Comparison of ENCODE assay signal across 21 cellular contexts in genomic region chr2:109142416-109143210, GRCh38. TPM values are rescaled to one million over a fixed set of nuclear protein-coding genes. Genes with fewer than 3 reads are reported as not detected.
DNase-seq lines count a peak whose midpoint lies in the region; ATAC-seq and TF ChIP-seq lines count a peak whose summit lies in the region.
"Had no signal": no experiment of that assay in that cellular context is flagged by ENCODE, and none has a peak within 500 bp of the region (broad histone marks: within the 10 kb centered on the region; RNA-seq: fewer than 3 reads in every experiment).

No MANE protein-coding gene starts in this region.

- in situ Hi-C loops in GM13977 (cut with MboI; ENCODE audit: low pct_unique_long_range_greater_than_20kb, low sequenced_read_pairs, unreplicated experiment), result no loop called here

- H3K9me3 ChIP-seq in CD4-positive, alpha-beta T cell (ENCODE audit: control insufficient read depth, low read length), result no peaks in the 10 kb centered on the region
- H3K9me3 ChIP-seq in MM.1S (replicated peaks; ENCODE audit: insufficient read depth, low read length) (no peaks in the 10 kb centered on the region), neuronal stem cell (replicated peaks in 1 of 2; ENCODE audit: control insufficient read depth in 2 of 2, insufficient read depth in 1 of 2, low read depth in 1 of 2, low read length in 2 of 2) (peaks cover 0 to 2% of the 10 kb centered on the region in 2 donors), OCI-LY7 (ENCODE audit: low read length) (no peaks in the 10 kb centered on the region)
- H3K9me3 ChIP-seq: SK-N-SH had no signal

- H3K79me2 ChIP-seq in MM.1S (ENCODE audit: low read length) (peaks cover 89% of the 10 kb centered on the region), OCI-LY7 (ENCODE audit: insufficient read depth, low read depth, low read length) (no peaks in the 10 kb centered on the region)

- H2BK5ac ChIP-seq in neuronal stem cell (ENCODE audit: low read length), result no peak overlapping the region

- no peak for TF ChIP-seq CTCF in CD4-positive, alpha-beta T cell (IDR thresholded peaks at IDR 0.05)
- TF ChIP-seq CTCF in MM.1S (IDR thresholded peaks at IDR 0.05; ENCODE audit: low read length), result no peak
- TF ChIP-seq CTCF in chondrocyte (IDR thresholded peaks at IDR 0.05), result no peak
- TF ChIP-seq CTCF in GM13977 (IDR thresholded peaks at IDR 0.05; ENCODE audit: extremely low read depth, insufficient read depth, missing control alignments), result no peak
- no peak for TF ChIP-seq CTCF in OCI-LY7 (conservative IDR thresholded peaks at IDR 0.05; ENCODE audit: low read length)

- H4K20me1 ChIP-seq in MM.1S (ENCODE audit: insufficient read depth, low read length) (no peaks in the 10 kb centered on the region), OCI-LY7 (ENCODE audit: insufficient read depth, low read length) (no peaks in the 10 kb centered on the region)

- no peak overlapping the region for H3K18ac ChIP-seq in neuronal stem cell (ENCODE audit: low read length)

- H3K14ac ChIP-seq in neuronal stem cell (ENCODE audit: low read length), result peak overlapping the region; percentile 17

- no peak overlapping the region for H2BK120ac ChIP-seq in neuronal stem cell (ENCODE audit: low read depth, low read length)

- no peaks in the 10 kb centered on the region for H3K27me3 Mint-ChIP-seq in CD4-positive, alpha-beta T cell
- H3K27me3 Mint-ChIP-seq in chondrocyte (ENCODE audit: low read depth), result no peaks in the 10 kb centered on the region

- H3K9me3 Mint-ChIP-seq in CD4-positive, alpha-beta T cell, result no peaks in the 10 kb centered on the region
- H3K9me3 Mint-ChIP-seq in chondrocyte (ENCODE audit: low read depth), result no peaks in the 10 kb centered on the region
- H3K9me3 Mint-ChIP-seq: GM23338 had no signal

- peak overlapping the region; percentile 81 for H3K27ac Mint-ChIP-seq in CD4-positive, alpha-beta T cell
- peak overlapping the region; percentile 87 for H3K27ac Mint-ChIP-seq in chondrocyte (ENCODE audit: unreplicated experiment)
- H3K27ac Mint-ChIP-seq: GM23338 had no signal

- no CpG with 5 or more reads among the region's 16 CpGs for WGBS in neuronal stem cell (ENCODE audit: extremely low coverage in 2 of 2, insufficient read length in 2 of 2, insufficient replicate concordance in 1 of 2), 2 donors

- H3K4me1 ChIP-seq in MM.1S (ENCODE audit: low read length) (peaks cover 25% of the 10 kb centered on the region), neuronal stem cell (ENCODE audit: control insufficient read depth in 2 of 2, insufficient read depth in 1 of 2, low read depth in 1 of 2, low read length in 2 of 2) (peaks cover 0 to 1% of the 10 kb centered on the region in 2 donors), OCI-LY7 (ENCODE audit: insufficient read depth, low read length, poor library complexity, severe bottlenecking) (no peaks in the 10 kb centered on the region)

- no peak overlapping the region for H4K8ac ChIP-seq in neuronal stem cell (ENCODE audit: low read depth, low read length)

- BruUV-seq in OCI-LY7 (replicated peaks; lab: Mats Ljungman, UMichigan), result no TSS peak

- H2AFZ ChIP-seq in MM.1S (ENCODE audit: low read length) (no peak overlapping the region), neuronal stem cell (ENCODE audit: low read length) (no peak overlapping the region), OCI-LY7 (ENCODE audit: low read length) (no peak overlapping the region)
- H2AFZ ChIP-seq: GM23338 had no signal

- peak overlapping the region; percentile 32; the same call in 1 of the 2 replicates for H3K4me3 ChIP-seq in MM.1S (ENCODE audit: low read length)
- no peak overlapping the region for H3K4me3 ChIP-seq in neuronal stem cell (ENCODE audit: low read length in 2 of 2)
- H3K4me3 ChIP-seq in OCI-LY7 (ENCODE audit: low read depth, low read length, poor library complexity, severe bottlenecking), result no peak overlapping the region
- H3K4me3 ChIP-seq: GM23338 had no signal

- H3K36me3 Mint-ChIP-seq in CD4-positive, alpha-beta T cell (ENCODE audit: low read depth), result no peaks in the 10 kb centered on the region
- H3K36me3 Mint-ChIP-seq in chondrocyte (ENCODE audit: low read depth), result peaks cover 3% of the 10 kb centered on the region

- no peak overlapping the region for H3K23ac ChIP-seq in neuronal stem cell (ENCODE audit: low read depth, low read length, poor library complexity)

- H3K4me2 ChIP-seq in MM.1S (ENCODE audit: low read depth, low read length) (peak overlapping the region; percentile 84), neuronal stem cell (ENCODE audit: insufficient read depth, low read length, poor library complexity, severe bottlenecking) (no peak overlapping the region), OCI-LY7 (ENCODE audit: low read length) (no peak overlapping the region)
- H3K4me2 ChIP-seq: GM23338, SK-N-SH had no signal

- H3F3A ChIP-seq in MM.1S (ENCODE audit: insufficient read depth, low read length), result peaks cover 22% of the 10 kb centered on the region

- peak overlapping the region; percentile 53 for H3K4me3 Mint-ChIP-seq in CD4-positive, alpha-beta T cell
- H3K4me3 Mint-ChIP-seq in chondrocyte (ENCODE audit: unreplicated experiment), result no peak overlapping the region
- H3K4me3 Mint-ChIP-seq: GM23338 had no signal

- no peak overlapping the region for H3K4ac ChIP-seq in neuronal stem cell (ENCODE audit: low read length)

- no peak for ATAC-seq in CD4-positive, alpha-beta T cell (ENCODE audit: poor library complexity)
- ATAC-seq: GM23338, HCT116 had no signal

- H3K9me2 ChIP-seq in MM.1S (replicated peaks; ENCODE audit: insufficient read depth, low read length), result no peaks in the 10 kb centered on the region
- no peaks in the 10 kb centered on the region for H3K9me2 ChIP-seq in OCI-LY7 (ENCODE audit: insufficient read depth, low read length)
- H3K9me2 ChIP-seq: SK-N-SH had no signal

- CTCF ChIA-PET in CD4-positive, alpha-beta T cell (lab: Charles Lee), result no interaction called here
- CTCF ChIA-PET in OCI-LY7 (lab: Charles Lee; ENCODE audit: unreplicated experiment), result no interaction called here

- intact Hi-C loops in CD4-positive, alpha-beta T cell (cut with DNase I, micrococcal nuclease), result loop anchor here in 1 of 2 experiments (5.0 kb wide), 1 partner anchor 110 kb away; no protein-coding TSS in a partner anchor
- intact Hi-C loops in OCI-LY7 (cut with micrococcal nuclease; ENCODE audit: unreplicated experiment), result no loop called here

- H2AK5ac ChIP-seq in neuronal stem cell (ENCODE audit: low read depth, low read length), result no peak overlapping the region

- no peak overlapping the region for H4K91ac ChIP-seq in neuronal stem cell (ENCODE audit: low read depth, low read length, poor library complexity)

- no peaks in the 10 kb centered on the region for H3K27me3 ChIP-seq in CD4-positive, alpha-beta T cell (ENCODE audit: control insufficient read depth, insufficient read depth, low read length)
- no peaks in the 10 kb centered on the region for H3K27me3 ChIP-seq in MM.1S (replicated peaks; ENCODE audit: insufficient read depth, low read length)
- no peaks in the 10 kb centered on the region for H3K27me3 ChIP-seq in neuronal stem cell (ENCODE audit: control insufficient read depth in 3 of 3, insufficient read depth in 3 of 3, low read depth in 1 of 3, low read length in 3 of 3)

- peaks cover 51% of the 10 kb centered on the region for H3K4me1 Mint-ChIP-seq in CD4-positive, alpha-beta T cell (ENCODE audit: low read depth)
- H3K4me1 Mint-ChIP-seq in chondrocyte (ENCODE audit: low read depth), result peaks cover 79% of the 10 kb centered on the region
- H3K4me1 Mint-ChIP-seq: GM23338 had no signal

- DNase-seq in CD4-positive, alpha-beta T cell, result no peak
- DNase-seq in MM.1S (no peak), chondrocyte (ENCODE audit: low spot score) (no peak), neuronal stem cell (ENCODE audit: low spot score) (no peak), SKM-1 (lab: John Stamatoyannopoulos, UW; ENCODE audit: unreplicated experiment) (no peak), GM13977 (ENCODE audit: low spot score) (no peak), OCI-LY7 (ENCODE audit: low spot score) (no peak)
- DNase-seq: AML-193, Calu3, GF-D8, KBM-7, MV-4-11, NCI-H187, NCI-H2107, NCI-H510A treated with DMSO at 0.1 percent for 48 hours, NCI-H774, RPMI8226, SHP77 treated with DMSO at 0.1 percent for 48 hours, SK-N-SH had no signal

- H2BK15ac ChIP-seq in neuronal stem cell (ENCODE audit: low read length), result no peak overlapping the region

- H3K9ac ChIP-seq in MM.1S (ENCODE audit: low read length), result peak overlapping the region; percentile 43; the same call in 1 of the 2 replicates
- H3K9ac ChIP-seq in neuronal stem cell (ENCODE audit: low read depth, low read length, poor library complexity), result no peak overlapping the region
- H3K9ac ChIP-seq: SK-N-SH had no signal

- no peaks in the 10 kb centered on the region for H3K79me1 ChIP-seq in neuronal stem cell (ENCODE audit: low read depth, low read length)

- no peak overlapping the region for H3K27ac ChIP-seq in CD4-positive, alpha-beta T cell (ENCODE audit: low read depth, low read length)
- H3K27ac ChIP-seq in MM.1S (ENCODE audit: low read length) (peak overlapping the region; percentile 83; the same call in 1 of the 2 replicates), neuronal stem cell (replicated peaks; ENCODE audit: low read length) (no peak overlapping the region), OCI-LY7 (ENCODE audit: low read depth, low read length, poor library complexity, severe bottlenecking) (no peak overlapping the region)

- POLR2A ChIA-PET in CD4-positive, alpha-beta T cell (lab: Charles Lee), result interaction anchor here (0.6 kb wide), 1 partner anchor 12 kb away, joined by 5 read pairs; no protein-coding TSS in a partner anchor
- POLR2A ChIA-PET in OCI-LY7 (lab: Charles Lee), result no interaction called here

- no peaks in the 10 kb centered on the region for H3K36me3 ChIP-seq in MM.1S (replicated peaks; ENCODE audit: insufficient read depth, low read length)
- H3K36me3 ChIP-seq in neuronal stem cell (replicated peaks in 1 of 2; ENCODE audit: control insufficient read depth in 2 of 2, insufficient read depth in 2 of 2, low read length in 2 of 2), result no peaks in the 10 kb centered on the region
- H3K36me3 ChIP-seq in OCI-LY7 (ENCODE audit: insufficient read depth, low read length), result no peaks in the 10 kb centered on the region

- no peak overlapping the region for H2BK12ac ChIP-seq in neuronal stem cell (ENCODE audit: low read length)

RNA-seq across cellular contexts. Expression of gene SH3RF3, which starts 13.6 kb away (rescaled TPM):
- 1 to 10 TPM; 5.2 to 5.9 TPM for total RNA-seq in CD4-positive, alpha-beta T cell
- total RNA-seq in chondrocyte, result 58.8 to 66.2 TPM (median 59.5 TPM) in 3 replicates
- 0.07 TPM for polyA plus RNA-seq in neuronal stem cell (2013, experiment 1 of 2)
- 0.08 TPM for polyA plus RNA-seq in neuronal stem cell (2013, experiment 2 of 2)
- total RNA-seq in OCI-LY7 (2014; rRNA removed; shearing (Covaris generic)), result not detected in 2 replicates
- total RNA-seq in OCI-LY7 (2022), result not detected in 2 replicates

Comparison
In these comparisons a context has a peak if more than half of its experiments do, and no peak if none do; other contexts are left out.
1. RNA of gene SH3RF3, which starts 13.6 kb away (total RNA-seq): 58.8 to 66.2 TPM in chondrocyte and 5.2 to 5.9 TPM in CD4-positive, alpha-beta T cell; not detected in OCI-LY7; every median in the first group is over 4 times any median in the second.